1 cellular context compared by ENCODE assay signal in genomic region chr4:1205641-1206298, GRCh38.
TF ChIP-seq lines count a peak whose summit lies in the region.

No MANE protein-coding gene starts in this region.

TF ChIP-seq in WTC11, 78 proteins besides CTCF, POLR2A, EP300 and RAD21 (continued from another document):
- no peak for TF ChIP-seq ZNF532 (CRISPR knock-in tag; IDR thresholded peaks at IDR 0.05; ENCODE audit: borderline replicate concordance)
TF ChIP-seq in WTC11: peak in this region for 0.
